ENCODE assay signal across 1 cellular context in genomic region chr10:61662794-61663259, GRCh38.
TF ChIP-seq lines count a peak whose summit lies in the region.

Gene CABCOCO1, plus strand, starts transcription at chr10:61662929. Its CDS starts 44 bp downstream, at chr10:61662973.

TF ChIP-seq in A549, 52 proteins besides CTCF, POLR2A, EP300 and RAD21 (continued from another document):
- no peak for TF ChIP-seq HMGXB4 (CRISPR knock-in tag; IDR thresholded peaks at IDR 0.05; ENCODE audit: borderline replicate concordance)
- no peak for TF ChIP-seq BHLHE40 (IDR thresholded peaks at IDR 0.05; ENCODE audit: low read depth, low read length)
- no peak for TF ChIP-seq BCL3 (IDR thresholded peaks at IDR 0.05)
- TF ChIP-seq TP53 (CRISPR knock-in tag; IDR thresholded peaks at IDR 0.05), result no peak
- no peak for TF ChIP-seq FOSL2 (IDR thresholded peaks at IDR 0.05)
- no peak for TF ChIP-seq FOSL2 (CRISPR knock-in tag; IDR thresholded peaks at IDR 0.05)
- TF ChIP-seq FOSB (CRISPR knock-in tag; IDR thresholded peaks at IDR 0.05), result no peak
- no peak for TF ChIP-seq RCOR1 (IDR thresholded peaks at IDR 0.05; ENCODE audit: low read depth, low read length)
- TF ChIP-seq POLR2AphosphoS2 (conservative IDR thresholded peaks at IDR 0.05; ENCODE audit: low read length), result no peak
- TF ChIP-seq RARB (CRISPR knock-in tag; IDR thresholded peaks at IDR 0.05), result no peak
- TF ChIP-seq E2F6 (IDR thresholded peaks at IDR 0.05; ENCODE audit: borderline replicate concordance, low read depth), result no peak
- no peak for TF ChIP-seq KDM5A (IDR thresholded peaks at IDR 0.05)
- no peak for TF ChIP-seq ZNF302 (CRISPR knock-in tag; IDR thresholded peaks at IDR 0.05)
- TF ChIP-seq JUNB (IDR thresholded peaks at IDR 0.05), result no peak
- peak in 1 of 2 experiments; percentile 48; a peak in 1 of 5 replicates for TF ChIP-seq JUN (IDR thresholded peaks at IDR 0.05)
- no peak for TF ChIP-seq KDM1A (IDR thresholded peaks at IDR 0.05; ENCODE audit: low read depth)
- TF ChIP-seq HES2 (IDR thresholded peaks at IDR 0.05), result no peak
- TF ChIP-seq HOXB5 (CRISPR knock-in tag; IDR thresholded peaks at IDR 0.05), result no peak
- no peak for TF ChIP-seq ATOH8 (CRISPR knock-in tag; IDR thresholded peaks at IDR 0.05; ENCODE audit: low read depth)
- TF ChIP-seq ELK1 (IDR thresholded peaks at IDR 0.05; ENCODE audit: low read depth, low read length), result no peak
- no peak for TF ChIP-seq GATA3 (IDR thresholded peaks at IDR 0.05; ENCODE audit: borderline replicate concordance)
- TF ChIP-seq USF2 (IDR thresholded peaks at IDR 0.05), result no peak
